Comparison of ENCODE assay signal across 22 cellular contexts in the genomic region with DNA sequence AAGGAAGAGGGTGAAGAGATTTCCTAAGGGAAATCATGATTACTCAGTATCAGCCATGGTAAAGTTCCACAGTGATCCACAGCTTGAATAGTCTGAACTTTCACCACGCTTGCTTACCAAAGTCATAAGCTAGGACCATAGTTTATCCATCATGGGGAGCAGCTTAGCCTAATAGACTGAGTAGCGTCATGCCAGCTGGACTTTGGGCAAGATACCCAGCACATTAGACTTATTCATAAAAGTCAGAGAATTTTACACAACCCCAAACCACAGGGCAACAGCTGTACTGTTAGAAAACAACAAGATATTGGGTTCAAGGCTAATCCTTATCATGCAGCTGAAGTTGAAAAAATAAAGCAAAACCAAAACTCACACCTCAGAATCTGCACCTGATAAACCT.
"Had no signal": no experiment of that assay in that cellular context is flagged by ENCODE, and none has a peak within 500 bp of the region (broad histone marks: within the 10 kb centered on the region; RNA-seq: fewer than 3 reads in every experiment).

No MANE protein-coding gene starts in this region.

- H3K4me3 ChIP-seq: heart right ventricle, hepatocyte, left ventricle myocardium inferior, lung, mucosa of descending colon, pancreas, psoas muscle, spleen, tibial nerve, uterus had no signal

- DNase-seq: heart right ventricle; islet precursor cell; left ventricle myocardium inferior; midbrain; mucosa of descending colon; naive thymus-derived CD8-positive, alpha-beta T cell; nucleus accumbens; pancreas; posterior cingulate gyrus; psoas muscle; small intestine; spleen; stimulated activated CD4-positive, alpha-beta T cell treated with anti-CD3 and anti-CD28 coated beads, Interleukin-4, amount 100 ng/mL, for 24 hours; stimulated activated naive CD4-positive, alpha-beta T cell; stimulated activated naive CD8-positive, alpha-beta T cell treated with anti-CD3 and anti-CD28 coated beads, Interleukin-15, amount 100 ng/mL, for 72 hours; substantia nigra; uterus had no signal

- H3K79me2 ChIP-seq: hepatocyte had no signal

- H3K9me3 ChIP-seq: heart right ventricle, left ventricle myocardium inferior, mucosa of descending colon, pancreas, psoas muscle, spleen, tibial nerve, uterus had no signal

- H3K4me2 ChIP-seq: hepatocyte had no signal

- H3K4me1 ChIP-seq: heart right ventricle, left ventricle myocardium inferior, pancreas, psoas muscle, spleen, tibial nerve, uterus had no signal

- ATAC-seq: heart right ventricle; mucosa of descending colon; naive thymus-derived CD8-positive, alpha-beta T cell; pancreas; psoas muscle; sciatic nerve; stimulated activated effector memory CD8-positive, alpha-beta T cell treated with anti-CD3 and anti-CD28 coated beads, Interleukin-12 subunit alpha, Interleukin-12 subunit beta, amount 100 ng/mL, for 72 hours; stimulated activated naive CD8-positive, alpha-beta T cell treated with anti-CD3 and anti-CD28 coated beads, Interleukin-15, amount 100 ng/mL, for 72 hours had no signal

- FAIRE-seq: pancreas, small intestine had no signal

- H3K36me3 ChIP-seq: heart right ventricle, left ventricle myocardium inferior, pancreas, spleen, tibial nerve, uterus had no signal

- H2AFZ ChIP-seq: hepatocyte had no signal

- H3K27me3 ChIP-seq: heart right ventricle, hepatocyte, pancreas, spleen, tibial nerve, uterus had no signal

- H3K27ac ChIP-seq: heart right ventricle, hepatocyte, left ventricle myocardium inferior, pancreas, psoas muscle, spleen, tibial nerve, uterus had no signal
